In the genomic region with DNA sequence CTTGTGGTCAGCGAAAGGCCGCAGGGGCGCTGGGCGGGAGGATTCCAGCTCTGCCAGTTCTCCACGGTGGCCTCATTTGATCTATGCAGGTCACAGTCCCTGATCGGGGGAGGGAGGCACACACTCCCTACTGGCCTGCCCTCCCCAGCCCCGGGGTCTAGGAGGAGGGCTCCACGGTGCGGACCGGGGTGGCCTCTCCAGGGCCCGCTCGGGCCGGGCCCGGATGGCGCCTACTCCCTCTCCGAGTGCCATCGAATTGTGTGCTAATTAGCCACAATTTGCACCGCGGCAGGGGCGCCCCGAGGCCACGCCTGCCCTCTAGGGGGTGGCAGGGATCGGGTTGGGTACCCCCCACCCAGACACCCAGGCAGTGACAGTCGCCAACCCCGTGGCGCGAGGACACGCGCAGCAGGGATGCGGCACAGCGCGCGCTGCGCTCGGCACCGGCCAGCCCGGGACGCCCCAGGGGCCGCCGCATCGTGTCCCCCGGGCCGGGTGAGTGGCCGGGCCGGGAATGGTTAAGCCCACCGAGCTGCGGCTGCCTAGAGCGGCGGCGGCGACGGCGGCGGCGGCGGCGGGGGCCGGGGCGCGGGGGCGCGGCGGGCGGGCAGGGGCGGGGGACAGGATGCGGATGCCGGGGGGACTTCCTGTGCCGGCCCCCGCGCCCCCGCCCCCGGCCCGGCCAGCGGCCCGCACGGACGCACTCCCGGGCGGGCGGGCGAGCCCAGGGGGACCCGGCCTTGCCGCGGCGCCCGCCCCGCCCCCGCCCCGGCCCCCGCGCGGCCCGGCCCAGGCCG, we compare ENCODE assay signal across 8 cellular contexts. TPM values are rescaled to one million over a fixed set of nuclear protein-coding genes. Genes with fewer than 3 reads are reported as not detected.
A peak's percentile ranks its signal among the peaks of the same experiment; 100 is the strongest.
DNase-seq lines count a peak whose midpoint lies in the region; ATAC-seq and TF ChIP-seq lines count a peak whose summit lies in the region.

Gene ZNF853, plus strand, starts transcription at position 670 of the 797 bp plus-strand sequence. CDS start 565 bp downstream, outside the sequence.

- POLR2A ChIA-PET in A673 (lab: Charles Lee; ENCODE audit: low non-redundant PET) = no interaction called here

- in situ Hi-C loops in brain microvascular endothelial cell (cut with HindIII; ENCODE audit: low pct_ligation_motif_present, low sequenced_read_pairs) = no loop called here

- CTCF ChIA-PET in A673 (lab: Charles Lee) = no interaction called here

- no peak for ATAC-seq in GM18909 (IDR thresholded peaks at IDR 0.05; ENCODE audit: poor library complexity, unreplicated experiment)
- ATAC-seq in GM21576 (IDR thresholded peaks at IDR 0.05; ENCODE audit: unreplicated experiment) = no peak

- no peak for DNase-seq in A673 (ENCODE audit: low spot score)
- DNase-seq in HuH-7 (ENCODE audit: low spot score) = peak; percentile 50
- DNase-seq in brain microvascular endothelial cell = no peak
- peak; percentile 77 for DNase-seq in left kidney (ENCODE audit: low read depth, low spot score)
- DNase-seq in NCI-H774 (lab: John Stamatoyannopoulos, UW) = no peak

- H3K27me3 ChIP-seq in A673 (replicated peaks; ENCODE audit: insufficient read depth, low read depth, low read length, poor library complexity) = no peaks in the 10 kb centered on the region
- H3K27me3 ChIP-seq in brain microvascular endothelial cell (replicated peaks) = peaks cover 11% of the 10 kb centered on the region
- H3K27me3 ChIP-seq in subcutaneous abdominal adipose tissue (ENCODE audit: control insufficient read depth in 5 of 5, insufficient read depth in 4 of 5, low read length in 5 of 5) = peaks cover 0 to 29% (median 14%) of the 10 kb centered on the region in 5 donors

- TF ChIP-seq CTCF in A673 (conservative IDR thresholded peaks at IDR 0.05; ENCODE audit: low read depth, low read length) (no peak), brain microvascular endothelial cell (IDR thresholded peaks at IDR 0.05; ENCODE audit: low read depth, low read length, missing control alignments) (no peak)

- H3K9ac ChIP-seq in subcutaneous abdominal adipose tissue (ENCODE audit: low read length in 5 of 5) = peak within 1 kb of the TSS in 3 of 5 donors; percentile 62 to 76 (median 72)

- H3K27ac ChIP-seq in A673 (ENCODE audit: low read depth, low read length, poor library complexity, severe bottlenecking) (peak within 1 kb of the TSS; percentile 42), brain microvascular endothelial cell (no peak within 1 kb of the TSS), subcutaneous abdominal adipose tissue (ENCODE audit: low read depth, low read length) (no peak within 1 kb of the TSS)

- H3K9me3 ChIP-seq in A673 (ENCODE audit: low read depth, low read length, poor library complexity, severe bottlenecking) = no peaks in the 10 kb centered on the region
- H3K9me3 ChIP-seq in subcutaneous abdominal adipose tissue (ENCODE audit: control insufficient read depth in 5 of 5, low read length in 5 of 5) = no peaks in the 10 kb centered on the region

- H3K4me3 ChIP-seq in A673 (ENCODE audit: low read depth, low read length, poor library complexity, severe bottlenecking) = peak within 1 kb of the TSS; percentile 59
- peak within 1 kb of the TSS; percentile 52 for H3K4me3 ChIP-seq in brain microvascular endothelial cell (ENCODE audit: low read depth, low read length)
- peak within 1 kb of the TSS in 4 of 5 donors; percentile 65 to 72 (median 68) for H3K4me3 ChIP-seq in subcutaneous abdominal adipose tissue (ENCODE audit: low read depth in 1 of 5, low read length in 5 of 5)

- no TSS peak for BruUV-seq in A673 (replicated peaks; lab: Mats Ljungman, UMichigan)

- H3K4me1 ChIP-seq in A673 (ENCODE audit: insufficient read depth, low read length, poor library complexity, severe bottlenecking) (peaks cover 5% of the 10 kb centered on the region), subcutaneous abdominal adipose tissue (ENCODE audit: control insufficient read depth in 5 of 5, insufficient read depth in 5 of 5, low read length in 5 of 5) (peaks cover 0 to 16% (median 13%) of the 10 kb centered on the region in 5 donors)

- H3K36me3 ChIP-seq in A673 (ENCODE audit: insufficient read depth, low read length, poor library complexity, severe bottlenecking) (no peaks in the 10 kb centered on the region), brain microvascular endothelial cell (replicated peaks) (no peaks in the 10 kb centered on the region), subcutaneous abdominal adipose tissue (ENCODE audit: control insufficient read depth in 5 of 5, insufficient read depth in 5 of 5, low read length in 5 of 5) (peaks cover 0 to 6% (median 0%) of the 10 kb centered on the region in 5 donors)

- intact Hi-C loops in A673 (cut with micrococcal nuclease; ENCODE audit: unreplicated experiment) = no loop called here

RNA-seq across cellular contexts. Expression of gene ZNF853, which starts in this region (rescaled TPM):
- 3.4 and 6.4 TPM in 2 replicates for total RNA-seq in A673 (2021)

Comparison
In these comparisons a context has a peak if more than half of its experiments do, and no peak if none do; other contexts are left out.
1. DNase-seq: peak in HuH-7 (single experiment) and left kidney (single experiment); none in A673 (single experiment), brain microvascular endothelial cell (single experiment) and NCI-H774 (single experiment).
2. Peak in every context shown above with its lines, with median percentiles within 50 percentile points of each other: H3K4me3 ChIP-seq.